In genomic region chrX:1486749-1487361, GRCh38 we compare ENCODE assay signal across 1 cellular context.
TF ChIP-seq lines count a peak whose summit lies in the region.

No MANE protein-coding gene starts in this region.

TF ChIP-seq in GM12878, 131 proteins besides CTCF, POLR2A, EP300 and RAD21:
- no peak for TF ChIP-seq RELB (IDR thresholded peaks at IDR 0.05; ENCODE audit: low read depth)
- TF ChIP-seq IKZF1 (conservative IDR thresholded peaks at IDR 0.05) = no peak
- no peak for TF ChIP-seq IRF5 (IDR thresholded peaks at IDR 0.05; ENCODE audit: borderline replicate concordance)
- no peak for TF ChIP-seq YBX1 (IDR thresholded peaks at IDR 0.05)
